ENCODE assay signal across 18 cellular contexts in genomic region chr7:157693071-157693520, GRCh38.
DNase-seq lines count a peak whose midpoint lies in the region; ATAC-seq, FAIRE-seq and TF ChIP-seq lines count a peak whose summit lies in the region.
"Had no signal": no experiment of that assay in that cellular context is flagged by ENCODE, and none has a peak within 500 bp of the region (broad histone marks: within the 10 kb centered on the region; RNA-seq: fewer than 3 reads in every experiment).

No MANE protein-coding gene starts in this region.

- H4K20me1 ChIP-seq in H1 (replicated peaks in 1 of 2; ENCODE audit: control insufficient read depth in 1 of 2, insufficient read depth in 2 of 2, low read length in 2 of 2) = peaks cover 4 to 7% of the 10 kb centered on the region in 2 experiments
- H4K20me1 ChIP-seq in osteoblast (ENCODE audit: insufficient read depth, low read length) = no peaks in the 10 kb centered on the region

- H3K4ac ChIP-seq in H1 (replicated peaks; ENCODE audit: insufficient read length, low read depth, low read length) = no peak overlapping the region

- H3K79me1 ChIP-seq in H1 (ENCODE audit: low read depth, low read length) = no peaks in the 10 kb centered on the region

- FAIRE-seq in H1 (lab: Jason Lieb, UNC) = no peak
- FAIRE-seq: A204.1, HTR-8/SVneo had no signal

- CTCF ChIA-PET in H1 (lab: Charles Lee; ENCODE audit: partially characterized antibody) = interaction anchor here (0.7 to 1.2 kb wide), 3 partner anchors 60 to 183 kb away, joined by 3 to 4 read pairs (median 3); no protein-coding TSS in a partner anchor

- H2BK12ac ChIP-seq in H1 (ENCODE audit: low read depth, low read length) = no peak overlapping the region

- H3K27ac ChIP-seq in HUES48 (ENCODE audit: low read depth, low read length) (no peak overlapping the region), H1 (ENCODE audit: low read depth, low read length) (no peak overlapping the region), osteoblast (ENCODE audit: low read depth, low read length) (no peak overlapping the region)
- H3K27ac ChIP-seq: gastroesophageal sphincter, right lobe of liver, SK-N-MC, vagina had no signal

- no peak for ATAC-seq in GM21447 (IDR thresholded peaks at IDR 0.05; ENCODE audit: unreplicated experiment)
- ATAC-seq: CD8-positive, alpha-beta T cell; gastroesophageal sphincter; right lobe of liver had no signal

- no peak overlapping the region for H2BK15ac ChIP-seq in H1 (ENCODE audit: low read length)

- H4K8ac ChIP-seq in H1 (ENCODE audit: extremely low read depth, insufficient read depth, low read length) = no peak overlapping the region

- peak; percentile 19 to 46 for DNase-seq in NCI-H524 (lab: John Stamatoyannopoulos, UW)
- no peak for DNase-seq in NCI-H524 treated with DMSO at 0.1 percent for 48 hours (lab: John Stamatoyannopoulos, UW)
- no peak for DNase-seq in H1 (ENCODE audit: low read depth in 1 of 2, low spot score in 2 of 2)
- DNase-seq in osteoblast (ENCODE audit: insufficient read length, low spot score, missing footprints) = peak; percentile 71
- DNase-seq in COR-L47 (lab: John Stamatoyannopoulos, UW) = no peak
- DNase-seq in MG63 = no peak
- DNase-seq: activated naive CD4-positive, alpha-beta T cell treated with anti-CD3 and anti-CD28 coated beads for 36 hours; CD8-positive, alpha-beta T cell; NCI-H2171 treated with DMSO at 0.1 percent for 48 hours; right lobe of liver; stimulated activated naive CD4-positive, alpha-beta T cell had no signal

- peak overlapping the region; percentile 55 for H3K4me3 ChIP-seq in HUES48 (ENCODE audit: low read depth, low read length)
- H3K4me3 ChIP-seq in H1 (ENCODE audit: extremely low read depth in 1 of 4, insufficient read depth in 2 of 4, low read depth in 3 of 4, low read length in 4 of 4) = peak overlapping the region; percentile 10 to 58 (median 26)
- no peak overlapping the region for H3K4me3 ChIP-seq in osteoblast (ENCODE audit: insufficient read depth, low read length)
- no peak overlapping the region for H3K4me3 ChIP-seq in MG63
- H3K4me3 ChIP-seq: right lobe of liver, SK-N-MC, vagina had no signal

- no peaks in the 10 kb centered on the region for H3K36me3 ChIP-seq in HUES48 (ENCODE audit: control insufficient read depth, insufficient read depth, low read length)
- no peaks in the 10 kb centered on the region for H3K36me3 ChIP-seq in H1 (ENCODE audit: control insufficient read depth in 2 of 4, insufficient read depth in 4 of 4, low read length in 3 of 4)
- no peaks in the 10 kb centered on the region for H3K36me3 ChIP-seq in osteoblast (ENCODE audit: insufficient read depth, low read length)
- no peaks in the 10 kb centered on the region for H3K36me3 ChIP-seq in MG63
- H3K36me3 ChIP-seq: gastroesophageal sphincter, right lobe of liver, vagina had no signal

- H2BK5ac ChIP-seq in H1 (ENCODE audit: low read depth, low read length) = no peak overlapping the region

- H3K4me2 ChIP-seq in H1 (ENCODE audit: insufficient read depth in 1 of 2, low read depth in 2 of 2, low read length in 2 of 2) = peak overlapping the region; percentile 96
- no peak overlapping the region for H3K4me2 ChIP-seq in osteoblast (ENCODE audit: insufficient read depth, low read length)

- no peak overlapping the region for H4K91ac ChIP-seq in H1 (replicated peaks; ENCODE audit: insufficient read length, low read length)

- 1% methylated on average over 15 of the region's 47 CpGs; no CpG with 5 or more reads in 1 of the 2 experiments for WGBS in H1 (ENCODE audit: extremely low coverage in 1 of 2, insufficient coverage in 1 of 2, insufficient read length in 1 of 2, insufficient replicate concordance in 2 of 2, low coverage in 1 of 2, low lambda C conversion rate in 2 of 2, missing lambda C conversion rate in 1 of 2), 2 experiments

- TF ChIP-seq RAD21 in H1 (IDR thresholded peaks at IDR 0.05 in 1 of 2, conservative IDR thresholded peaks at IDR 0.05 in 1 of 2; ENCODE audit: low read depth in 2 of 2, low read length in 2 of 2) = no peak

- H3K56ac ChIP-seq in H1 (replicated peaks; ENCODE audit: insufficient read length, low read depth, low read length) = no peak overlapping the region

- TF ChIP-seq EP300 in H1 (IDR thresholded peaks at IDR 0.05; ENCODE audit: borderline replicate concordance in 1 of 2, low read depth in 2 of 2, low read length in 2 of 2) = no peak

- H2AFZ ChIP-seq in H1 (ENCODE audit: low read length) = no peak overlapping the region
- no peak overlapping the region for H2AFZ ChIP-seq in osteoblast (ENCODE audit: low read length)

- H3K4me1 ChIP-seq in HUES48 (ENCODE audit: control insufficient read depth, insufficient read depth, low read length) = peaks cover 10% of the 10 kb centered on the region
- peaks cover 0 to 35% (median 19%) of the 10 kb centered on the region in 4 experiments; a peak in 6 of 7 replicates for H3K4me1 ChIP-seq in H1 (replicated peaks in 1 of 4; ENCODE audit: control insufficient read depth in 3 of 4, insufficient read depth in 4 of 4, low read length in 3 of 4)
- H3K4me1 ChIP-seq in osteoblast (ENCODE audit: insufficient read depth, low read length) = no peaks in the 10 kb centered on the region
- H3K4me1 ChIP-seq: right lobe of liver had no signal

- no peak overlapping the region for H4K5ac ChIP-seq in H1 (ENCODE audit: insufficient read length, low read depth, low read length)

- no peak for TF ChIP-seq CTCF in H1 (IDR thresholded peaks at IDR 0.05; ENCODE audit: control extremely low read depth in 1 of 3, insufficient read depth in 1 of 3, low read depth in 1 of 3, low read length in 3 of 3)
- TF ChIP-seq CTCF in osteoblast (IDR thresholded peaks at IDR 0.05; ENCODE audit: extremely low read depth, low read depth, low read length) = no peak

- H3K9ac ChIP-seq in HUES48 (ENCODE audit: low read depth, low read length) = no peak overlapping the region
- no peak overlapping the region for H3K9ac ChIP-seq in H1 (replicated peaks in 1 of 4; ENCODE audit: extremely low read depth in 1 of 4, low read depth in 3 of 4, low read length in 3 of 4)

- H3K23me2 ChIP-seq in H1 (ENCODE audit: low read depth, low read length) = peaks cover 23% of the 10 kb centered on the region; the same call in 1 of the 2 replicates

- no peak overlapping the region for H2BK20ac ChIP-seq in H1 (ENCODE audit: low read length)

- H3K27me3 ChIP-seq in HUES48 (ENCODE audit: control insufficient read depth, insufficient read depth, low read length) (peaks cover 74% of the 10 kb centered on the region), H1 (replicated peaks in 1 of 4; ENCODE audit: control insufficient read depth in 3 of 4, extremely low read depth in 1 of 4, insufficient read depth in 3 of 4, low read length in 3 of 4) (peaks cover 56 to 73% (median 63%) of the 10 kb centered on the region in 4 experiments), osteoblast (ENCODE audit: insufficient read depth, low read length) (peaks cover 11% of the 10 kb centered on the region), MG63 (no peaks in the 10 kb centered on the region)

- POLR2A ChIA-PET in H1 (lab: Charles Lee; ENCODE audit: partially characterized antibody) = interaction anchor here (0.8 to 1.0 kb wide), 2 partner anchors 10 to 127 kb away, joined by 3 read pairs; no protein-coding TSS in a partner anchor

- H3K9me3 ChIP-seq in HUES48 (ENCODE audit: control insufficient read depth, insufficient read depth, low read length) (peaks cover 3% of the 10 kb centered on the region; the same call in 1 of the 2 replicates), H1 (ENCODE audit: insufficient read depth in 2 of 2, low read depth in 1 of 2, low read length in 1 of 2) (peaks cover 0 to 2% of the 10 kb centered on the region in 2 experiments; a peak in 2 of 4 replicates), osteoblast (ENCODE audit: low read depth, low read length) (no peaks in the 10 kb centered on the region), MG63 (no peaks in the 10 kb centered on the region)
- H3K9me3 ChIP-seq: right lobe of liver, vagina had no signal

- H3K79me2 ChIP-seq in H1 (ENCODE audit: control insufficient read depth in 1 of 2, insufficient read depth in 2 of 2, low read length in 2 of 2) (no peaks in the 10 kb centered on the region), osteoblast (ENCODE audit: insufficient read depth, low read length) (no peaks in the 10 kb centered on the region)

- no peak for TF ChIP-seq POLR2A in H1 (IDR thresholded peaks at IDR 0.05; ENCODE audit: control extremely low read depth in 1 of 2, low read depth in 2 of 2, low read length in 2 of 2)

- no peak overlapping the region for H2BK120ac ChIP-seq in H1 (replicated peaks; ENCODE audit: low read depth, low read length)

- H3K14ac ChIP-seq in H1 (ENCODE audit: insufficient read length) = no peak overlapping the region

- no peak overlapping the region for H2AK5ac ChIP-seq in H1 (ENCODE audit: low read depth, low read length)

- H3K18ac ChIP-seq in H1 (ENCODE audit: extremely low read depth, low read length) = no peak overlapping the region; the same call in 1 of the 2 replicates

- H3K23ac ChIP-seq in H1 (ENCODE audit: insufficient read length) = no peak overlapping the region

TF ChIP-seq in H1, 55 proteins besides CTCF, POLR2A, EP300 and RAD21:
- TF ChIP-seq MAX (IDR thresholded peaks at IDR 0.05) (no peak), HDAC6 (IDR thresholded peaks at IDR 0.05; ENCODE audit: low read depth, low read length) (no peak), SAP30 (IDR thresholded peaks at IDR 0.05; ENCODE audit: insufficient read depth, insufficient replicate concordance, low read length) (no peak), RFX5 (IDR thresholded peaks at IDR 0.05; ENCODE audit: borderline replicate concordance, low read depth, low read length) (no peak), SUZ12 (IDR thresholded peaks at IDR 0.05; ENCODE audit: low read length) (no peak), GABPA (IDR thresholded peaks at IDR 0.05; ENCODE audit: borderline replicate concordance, insufficient read depth, low read length) (no peak), JUND (IDR thresholded peaks at IDR 0.05; ENCODE audit: low read length) (no peak)

Comparison
In these comparisons a context has a peak if more than half of its experiments do, and no peak if none do; other contexts are left out.
1. DNase-seq: peak in NCI-H524 (2 of 2) and osteoblast (single experiment); none in NCI-H524 treated with DMSO at 0.1 percent for 48 hours (single experiment), H1 (0 of 2), COR-L47 (single experiment) and MG63 (single experiment).
2. H3K4me3 ChIP-seq: peak in HUES48 (single experiment) and H1 (4 of 4); none in osteoblast (single experiment) and MG63 (single experiment).